ENCODE assay signal across 8 cellular contexts in the genomic region with DNA sequence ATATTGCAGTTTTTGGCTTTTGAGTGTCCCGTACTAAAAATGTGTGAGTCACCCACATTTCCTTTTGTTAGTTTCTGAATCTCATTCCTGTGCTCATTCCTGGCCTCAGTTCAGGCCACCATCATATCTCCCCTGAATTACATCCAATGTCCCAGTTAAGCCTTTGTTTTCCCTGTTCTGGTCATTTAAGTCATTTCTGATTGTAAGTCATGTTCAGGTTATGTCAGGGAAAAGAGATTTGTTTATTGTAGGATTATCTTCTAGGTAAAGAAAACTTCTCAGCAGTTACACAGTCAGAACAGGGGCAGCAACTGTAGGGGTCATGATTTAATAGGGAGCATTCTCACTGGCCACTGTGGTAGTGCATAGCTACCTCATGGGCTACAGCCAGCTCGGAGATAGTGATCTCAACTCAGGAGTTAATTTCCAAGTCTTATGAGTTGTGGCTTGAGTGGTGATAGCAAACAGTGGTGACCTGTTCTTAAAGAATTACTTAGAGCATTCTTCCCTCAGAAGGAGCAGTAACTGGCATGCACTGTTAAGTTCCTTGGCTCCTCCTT. TPM values are rescaled to one million over a fixed set of nuclear protein-coding genes. Genes with fewer than 3 reads are reported as not detected.
DNase-seq lines count a peak whose midpoint lies in the region; ATAC-seq and TF ChIP-seq lines count a peak whose summit lies in the region.
"Had no signal": no experiment of that assay in that cellular context is flagged by ENCODE, and none has a peak within 500 bp of the region (broad histone marks: within the 10 kb centered on the region; RNA-seq: fewer than 3 reads in every experiment).

No MANE protein-coding gene starts in this region.

- H3K36me3 ChIP-seq in tibial nerve: peaks cover 3 to 62% (median 23%) of the 10 kb centered on the region in 3 donors

- ATAC-seq in activated T-helper 17 cell treated with anti-CD3 and anti-CD28 coated beads, Interleukin-2, amount 50 U/mL, for 72 hours (replicated peaks): peak; percentile 34
- ATAC-seq in right cardiac atrium: peak; percentile 74 to 84
- ATAC-seq in HG03159 (IDR thresholded peaks at IDR 0.05; ENCODE audit: unreplicated experiment): no peak

- H3K27me3 ChIP-seq in right cardiac atrium (ENCODE audit: control insufficient read depth, insufficient read depth) (no peaks in the 10 kb centered on the region), tibial nerve (no peaks in the 10 kb centered on the region)

- WGBS in right cardiac atrium: 34% methylated on average over 2 of the region's 2 CpGs
- whole genome bisulfite sequencing in tibial nerve, 2 donors: 32 to 41% methylated on average over 2 of the region's 2 CpGs

- no peaks in the 10 kb centered on the region for H3K9me3 Mint-ChIP-seq in activated T-helper 17 cell treated with anti-CD3 and anti-CD28 coated beads, Interleukin-2, amount 50 U/mL, for 72 hours
- H3K9me3 Mint-ChIP-seq in type B pancreatic cell: no peaks in the 10 kb centered on the region

- H3K9me3 ChIP-seq in right cardiac atrium (ENCODE audit: control insufficient read depth, low read length) (no peaks in the 10 kb centered on the region), tibial nerve (no peaks in the 10 kb centered on the region)

- peak; percentile 87 for DNase-seq in HFF-Myc (ENCODE audit: extremely low read depth, low read depth)
- no peak for DNase-seq in right cardiac atrium
- DNase-seq in type B pancreatic cell (ENCODE audit: extremely low spot score, unreplicated experiment): no peak
- DNase-seq in tibial nerve (ENCODE audit: low spot score in 2 of 2): no peak
- no peak for DNase-seq in NAMALWA (ENCODE audit: low spot score)
- DNase-seq: NCI-H526 treated with DMSO at 0.1 percent for 48 hours had no signal

- peaks cover 2% of the 10 kb centered on the region for H3K4me1 ChIP-seq in right cardiac atrium (ENCODE audit: control insufficient read depth, insufficient read depth, low read length)
- peaks cover 0 to 33% (median 3%) of the 10 kb centered on the region in 4 donors for H3K4me1 ChIP-seq in tibial nerve

- no peak for TF ChIP-seq POLR2A in tibial nerve (IDR thresholded peaks at IDR 0.05)

- no peaks in the 10 kb centered on the region for H3K27me3 Mint-ChIP-seq in activated T-helper 17 cell treated with anti-CD3 and anti-CD28 coated beads, Interleukin-2, amount 50 U/mL, for 72 hours
- H3K27me3 Mint-ChIP-seq in type B pancreatic cell: no peaks in the 10 kb centered on the region

- TF ChIP-seq CTCF in HFF-Myc (IDR thresholded peaks at IDR 0.05; ENCODE audit: low read depth, low read length, missing control alignments) (no peak), type B pancreatic cell (conservative IDR thresholded peaks at IDR 0.05) (no peak), tibial nerve (IDR thresholded peaks at IDR 0.05) (no peak)

- no peak for TF ChIP-seq EP300 in tibial nerve (IDR thresholded peaks at IDR 0.05)

- peaks cover 33% of the 10 kb centered on the region for H3K4me1 Mint-ChIP-seq in activated T-helper 17 cell treated with anti-CD3 and anti-CD28 coated beads, Interleukin-2, amount 50 U/mL, for 72 hours
- H3K4me1 Mint-ChIP-seq in type B pancreatic cell (ENCODE audit: unreplicated experiment): peaks cover 7% of the 10 kb centered on the region

- intact Hi-C loops in right cardiac atrium (cut with DNase I): no loop called here

- H3K27ac ChIP-seq in right cardiac atrium (ENCODE audit: low read length) (peak overlapping the region; percentile 75), tibial nerve (peak overlapping the region in 1 of 4 donors; percentile 44)

- peak overlapping the region; percentile 70 for H3K27ac Mint-ChIP-seq in activated T-helper 17 cell treated with anti-CD3 and anti-CD28 coated beads, Interleukin-2, amount 50 U/mL, for 72 hours
- peak overlapping the region; percentile 75 for H3K27ac Mint-ChIP-seq in type B pancreatic cell

- peaks cover 100% of the 10 kb centered on the region for H3K36me3 Mint-ChIP-seq in activated T-helper 17 cell treated with anti-CD3 and anti-CD28 coated beads, Interleukin-2, amount 50 U/mL, for 72 hours (ENCODE audit: low read depth)
- H3K36me3 Mint-ChIP-seq in type B pancreatic cell: peaks cover 86% of the 10 kb centered on the region

- peak overlapping the region; percentile 13 for H3K4me3 Mint-ChIP-seq in activated T-helper 17 cell treated with anti-CD3 and anti-CD28 coated beads, Interleukin-2, amount 50 U/mL, for 72 hours
- H3K4me3 Mint-ChIP-seq in type B pancreatic cell: peak overlapping the region; percentile 42

- H3K4me3 ChIP-seq in HFF-Myc (replicated peaks; ENCODE audit: low read depth, low read length) (no peak overlapping the region), right cardiac atrium (ENCODE audit: low read length) (no peak overlapping the region), tibial nerve (no peak overlapping the region)

RNA-seq across cellular contexts. Expression of gene DDX47, which starts 6.7 kb away (rescaled TPM):
- total RNA-seq in activated T-helper 17 cell treated with anti-CD3 and anti-CD28 coated beads, Interleukin-2, amount 50 U/mL, for 72 hours: 10 to 100 TPM; 90.0 to 90.4 TPM
- total RNA-seq in right cardiac atrium (10 to 100 TPM; 31.9 to 33.3 (median 32.6) TPM), type B pancreatic cell (ENCODE audit: low replicate concordance) (73.0 and 142 TPM in 2 replicates), tibial nerve (10 to 100 TPM; 39.4 to 50.0 (median 47.8) TPM)
- 23.0 TPM for polyA plus RNA-seq in right cardiac atrium

RNA-seq across cellular contexts. Expression of gene APOLD1, which starts 34.4 kb away (rescaled TPM):
- total RNA-seq in activated T-helper 17 cell treated with anti-CD3 and anti-CD28 coated beads, Interleukin-2, amount 50 U/mL, for 72 hours: 10 to 100 TPM in 1 of 2 donors, 1 to 10 TPM in 1; 8.7 to 42.2 TPM
- total RNA-seq in right cardiac atrium: 10 to 100 TPM; 15.0 to 43.0 (median 16.6) TPM
- 20.9 TPM for polyA plus RNA-seq in right cardiac atrium
- total RNA-seq in type B pancreatic cell (ENCODE audit: low replicate concordance): 2.9 and 5.6 TPM in 2 replicates
- 100 to 1,000 TPM in 1 of 4 donors, 10 to 100 TPM in 3; 43.7 to 138 (median 83.9) TPM for total RNA-seq in tibial nerve
